In genomic region chr2:17538844-17539554, GRCh38 we compare ENCODE assay signal across 8 cellular contexts. TPM values are rescaled to one million over a fixed set of nuclear protein-coding genes. Genes with fewer than 3 reads are reported as not detected.
DNase-seq lines count a peak whose midpoint lies in the region; ATAC-seq and TF ChIP-seq lines count a peak whose summit lies in the region.

No MANE protein-coding gene starts in this region.

- no peak overlapping the region for H3K27ac Mint-ChIP-seq in activated B cell treated with CpG ODN at 0.5 μM for 24 hours

- CTCF ChIA-PET in activated B cell treated with CpG ODN at 0.5 μM for 24 hours (lab: Charles Lee): no interaction called here

- H3K27me3 ChIP-seq in ACC112 (ENCODE audit: insufficient read depth, low read length): peaks cover 80% of the 10 kb centered on the region

- DNase-seq in HuH-7 (ENCODE audit: low spot score) (peak; percentile 40), activated B cell treated with CpG ODN at 0.5 μM for 24 hours (no peak), left ventricle myocardium superior (peak; percentile 84), retina (peak; percentile 95), NOMO-1 treated with dmso at 0.1 percent for 144 hours (lab: John Stamatoyannopoulos, UW; ENCODE audit: unreplicated experiment) (no peak)

- H3K4me1 Mint-ChIP-seq in activated B cell treated with CpG ODN at 0.5 μM for 24 hours: peaks cover 24% of the 10 kb centered on the region

- no peaks in the 10 kb centered on the region for H3K9me3 Mint-ChIP-seq in activated B cell treated with CpG ODN at 0.5 μM for 24 hours

- peaks cover 3% of the 10 kb centered on the region for H3K4me1 ChIP-seq in ACC112 (ENCODE audit: control insufficient read depth, insufficient read depth, low read length, unreplicated experiment)

- TF ChIP-seq CTCF in activated B cell treated with CpG ODN at 0.5 μM for 24 hours (IDR thresholded peaks at IDR 0.05): no peak

- peaks cover 64% of the 10 kb centered on the region for H3K27me3 Mint-ChIP-seq in activated B cell treated with CpG ODN at 0.5 μM for 24 hours

- peak; percentile 52 for ATAC-seq in GM19025 (IDR thresholded peaks at IDR 0.05; ENCODE audit: low read depth, unreplicated experiment)
- no peak for ATAC-seq in activated B cell treated with CpG ODN at 0.5 μM for 24 hours (ENCODE audit: low read depth)
- ATAC-seq in left ventricle myocardium superior: peak; percentile 89
- no peak for ATAC-seq in HG03108 (IDR thresholded peaks at IDR 0.05; ENCODE audit: unreplicated experiment)

- intact Hi-C loops in activated B cell treated with CpG ODN at 0.5 μM for 24 hours (cut with micrococcal nuclease) (no loop called here), left ventricle myocardium superior (cut with micrococcal nuclease) (no loop called here)

- H3K4me3 Mint-ChIP-seq in activated B cell treated with CpG ODN at 0.5 μM for 24 hours: peak overlapping the region; percentile 21

- H3K36me3 ChIP-seq in ACC112 (ENCODE audit: insufficient read depth, low read length): no peaks in the 10 kb centered on the region

- peak overlapping the region; percentile 95 for H2AFZ ChIP-seq in ACC112 (ENCODE audit: low read length, unreplicated experiment)

- H3K79me2 ChIP-seq in ACC112 (ENCODE audit: control insufficient read depth, insufficient read depth, low read length, unreplicated experiment): no peaks in the 10 kb centered on the region

- H3K4me3 ChIP-seq in ACC112 (ENCODE audit: low read depth, low read length): peak overlapping the region; percentile 95

- POLR2A ChIA-PET in activated B cell treated with CpG ODN at 0.5 μM for 24 hours (lab: Charles Lee): no interaction called here

- no peaks in the 10 kb centered on the region for H3K36me3 Mint-ChIP-seq in activated B cell treated with CpG ODN at 0.5 μM for 24 hours (ENCODE audit: low read depth)

- 0 out of 2 replicates have a peak overlapping the region, but pooled peaks have one; percentile 9 for H3K27ac ChIP-seq in ACC112 (ENCODE audit: low read depth, low read length)

RNA-seq across cellular contexts. Expression of gene VSNL1, which starts 1.5 kb away (rescaled TPM):
- total RNA-seq in activated B cell treated with CpG ODN at 0.5 μM for 24 hours (not detected in 2 replicates), left ventricle myocardium superior (18.6 TPM)

RNA-seq across cellular contexts. Expression of gene RAD51AP2, which starts 20.8 kb away (rescaled TPM):
- total RNA-seq in activated B cell treated with CpG ODN at 0.5 μM for 24 hours: not detected in 2 replicates
- total RNA-seq in left ventricle myocardium superior: 0.10 TPM

Comparison
In these comparisons a context has a peak if more than half of its experiments do, and no peak if none do; other contexts are left out.
1. ATAC-seq: peak in GM19025 (single experiment) and left ventricle myocardium superior (single experiment); none in activated B cell treated with CpG ODN at 0.5 μM for 24 hours (single experiment) and HG03108 (single experiment).
2. DNase-seq: peak in HuH-7 (single experiment), left ventricle myocardium superior (single experiment) and retina (single experiment); none in activated B cell treated with CpG ODN at 0.5 μM for 24 hours (single experiment) and NOMO-1 treated with dmso at 0.1 percent for 144 hours (single experiment).
3. RNA of gene VSNL1, which starts 1.5 kb away (total RNA-seq): 18.6 TPM in left ventricle myocardium superior (single experiment); not detected in activated B cell treated with CpG ODN at 0.5 μM for 24 hours; every median in the first group is over 10 times any median in the second.